ENCODE assay signal across 27 cellular contexts in genomic region chr11:32196137-32196536, GRCh38.
"Had no signal": no experiment of that assay in that cellular context is flagged by ENCODE, and none has a peak within 500 bp of the region (broad histone marks: within the 10 kb centered on the region; RNA-seq: fewer than 3 reads in every experiment).

No MANE protein-coding gene starts in this region.

- H3K4me1 ChIP-seq: stomach, suprapubic skin, testis, thyroid gland, tibial artery, tibial nerve, transverse colon, upper lobe of left lung, upper lobe of right lung, uterus, vagina had no signal

- H3K4me3 ChIP-seq: stomach, suprapubic skin, testis, thoracic aorta, thyroid gland, tibial artery, tibial nerve, transverse colon, upper lobe of left lung, upper lobe of right lung, uterus, vagina had no signal

- FAIRE-seq: urothelium cell line had no signal

- ATAC-seq: stimulated activated effector memory CD8-positive, alpha-beta T cell treated with anti-CD3 and anti-CD28 coated beads, Interleukin-12 subunit alpha, Interleukin-12 subunit beta, amount 100 ng/mL, for 72 hours; stimulated activated memory B cell treated with anti-CD40 and anti-IgM and Interleukin-4, amounts not matched to agents 10 μg/mL and 1 μg/mL and 100 μg/mL, for 72 hours; stimulated activated naive B cell treated with anti-CD40 and anti-IgM and Interleukin-4, amounts not matched to agents 10 μg/mL and 1 μg/mL and 100 μg/mL, for 72 hours; stimulated activated naive CD8-positive, alpha-beta T cell treated with anti-CD3 and anti-CD28 coated beads, Interleukin-15, amount 100 ng/mL, for 72 hours; stimulated activated naive CD8-positive, alpha-beta T cell treated with anti-CD3 and anti-CD28 coated beads, Interleukin-15, Interleukin-2, amounts not matched to agents 100 U/mL and 50 U/mL, for 24 hours; upper lobe of right lung had no signal

- DNase-seq: stimulated activated CD4-positive, alpha-beta T cell treated with anti-CD3 and anti-CD28 coated beads, Interleukin-2, amount 100 ng/mL, for 48 hours; stimulated activated CD4-positive, alpha-beta T cell treated with anti-CD3 and anti-CD28 coated beads, Interleukin-4, amount 100 ng/mL, for 1 hour; stimulated activated CD4-positive, alpha-beta T cell treated with anti-CD3 and anti-CD28 coated beads, Interleukin-4, amount 100 ng/mL, for 24 hours; stimulated activated CD4-positive, alpha-beta T cell treated with anti-CD3 and anti-CD28 coated beads, Interleukin-4, amount 100 ng/mL, for 4 hours; stimulated activated CD8-positive, alpha-beta memory T cell treated with anti-CD3 and anti-CD28 coated beads, Interleukin-4, amount 100 ng/mL, for 48 hours; stimulated activated naive B cell treated with anti-CD40 and anti-IgM and Interleukin-4, amounts not matched to agents 10 μg/mL and 1 μg/mL and 100 μg/mL, for 72 hours; stimulated activated naive CD4-positive, alpha-beta T cell; stimulated activated naive CD4-positive, alpha-beta T cell treated with Interleukin-2 at 50 U/mL for 16 hours; stimulated activated naive CD8-positive, alpha-beta T cell treated with anti-CD3 and anti-CD28 coated beads, Interleukin-15, amount 100 ng/mL, for 72 hours; stimulated activated naive CD8-positive, alpha-beta T cell treated with anti-CD3 and anti-CD28 coated beads, Interleukin-15, Interleukin-2, amounts not matched to agents 100 U/mL and 50 U/mL, for 24 hours; stomach; substantia nigra; testis; thyroid gland; transverse colon; trophoblast cell; upper lobe of left lung; upper lobe of right lung; uterus had no signal

- H3K36me3 ChIP-seq: stomach, suprapubic skin, thoracic aorta, thyroid gland, tibial artery, tibial nerve, transverse colon, upper lobe of left lung, upper lobe of right lung, uterus, vagina had no signal

- H3K27me3 ChIP-seq: testis, thyroid gland, tibial nerve, upper lobe of left lung, uterus, vagina had no signal

- H3K27ac ChIP-seq: stomach, suprapubic skin, testis, thoracic aorta, thyroid gland, tibial artery, tibial nerve, transverse colon, upper lobe of left lung, upper lobe of right lung, uterus, vagina had no signal

- H3K9me3 ChIP-seq: stomach, suprapubic skin, testis, thoracic aorta, thyroid gland, tibial artery, tibial nerve, transverse colon, upper lobe of left lung, upper lobe of right lung, uterus, vagina had no signal
